ENCODE assay signal across 14 cellular contexts in genomic region chr11:111796696-111797095, GRCh38. TPM values are rescaled to one million over a fixed set of nuclear protein-coding genes. Genes with fewer than 3 reads are reported as not detected.
DNase-seq lines count a peak whose midpoint lies in the region; TF ChIP-seq lines count a peak whose summit lies in the region.
"Had no signal": no experiment of that assay in that cellular context is flagged by ENCODE, and none has a peak within 500 bp of the region (broad histone marks: within the 10 kb centered on the region; RNA-seq: fewer than 3 reads in every experiment).

No MANE protein-coding gene starts in this region.

- H3K4me3 ChIP-seq in parathyroid adenoma (ENCODE audit: low read depth, low read length): no peak overlapping the region
- no peak overlapping the region for H3K4me3 ChIP-seq in esophagus squamous epithelium
- H3K4me3 ChIP-seq: BLaER1, PC-9, psoas muscle, stomach had no signal

- H3K9me3 ChIP-seq in parathyroid adenoma (ENCODE audit: control insufficient read depth, low read length) (no peaks in the 10 kb centered on the region), esophagus squamous epithelium (no peaks in the 10 kb centered on the region)
- H3K9me3 ChIP-seq: psoas muscle had no signal

- H3K9ac ChIP-seq in parathyroid adenoma: no peak overlapping the region
- H3K9ac ChIP-seq: BLaER1 had no signal

- H3K4me2 ChIP-seq in parathyroid adenoma (ENCODE audit: low read length): no peak overlapping the region
- H3K4me2 ChIP-seq: BLaER1, PC-9 had no signal

- no peak for TF ChIP-seq POLR2A in esophagus squamous epithelium (IDR thresholded peaks at IDR 0.05)

- H3K27me3 ChIP-seq in parathyroid adenoma (ENCODE audit: control insufficient read depth, insufficient read depth, low read length) (no peaks in the 10 kb centered on the region), esophagus squamous epithelium (no peaks in the 10 kb centered on the region)
- H3K27me3 ChIP-seq: BLaER1, stomach had no signal

- H3K4me1 ChIP-seq in parathyroid adenoma (peaks cover 3% of the 10 kb centered on the region), esophagus squamous epithelium (peaks cover 0 to 43% (median 0%) of the 10 kb centered on the region in 3 donors)

- H2AFZ ChIP-seq in parathyroid adenoma: no peak overlapping the region
- H2AFZ ChIP-seq: PC-9 had no signal

- DNase-seq in DMS79 treated with DMSO at 0.1 percent for 48 hours (lab: John Stamatoyannopoulos, UW) (peak; percentile 96), MV-4-11 (lab: John Stamatoyannopoulos, UW) (peak; percentile 68), cerebellum (ENCODE audit: low spot score) (peak; percentile 58), activated T-cell treated with anti-CD3 and anti-CD28 coated beads for 4 hours (no peak), esophagus squamous epithelium (lab: John Stamatoyannopoulos, UW) (no peak), SKM-1 treated with dmso at 0.1 percent for 144 hours (lab: John Stamatoyannopoulos, UW; ENCODE audit: unreplicated experiment) (no peak)
- DNase-seq: activated CD4-positive, CD25-positive, alpha-beta regulatory T cell; aorta; KG1; psoas muscle; stomach had no signal

- H3K79me2 ChIP-seq in parathyroid adenoma: no peaks in the 10 kb centered on the region

- WGBS in esophagus squamous epithelium, 2 donors: 41 to 52% methylated on average over 3 of the region's 3 CpGs

- H3K36me3 ChIP-seq in parathyroid adenoma (ENCODE audit: control insufficient read depth, insufficient read depth, low read length) (no peaks in the 10 kb centered on the region), esophagus squamous epithelium (peaks cover 0 to 25% (median 0%) of the 10 kb centered on the region in 3 donors)

- H3K27ac ChIP-seq in parathyroid adenoma (peak overlapping the region; percentile 53), esophagus squamous epithelium (no peak overlapping the region)
- H3K27ac ChIP-seq: BLaER1, PC-9, psoas muscle had no signal

- no peak for TF ChIP-seq CTCF in parathyroid adenoma (IDR thresholded peaks at IDR 0.05)
- no peak for TF ChIP-seq CTCF in esophagus squamous epithelium (IDR thresholded peaks at IDR 0.05)

- intact Hi-C loops in esophagus squamous epithelium (cut with DNase I): no loop called here

RNA-seq across cellular contexts. Expression of gene PPP2R1B, which starts 30.5 kb away (rescaled TPM):
- total RNA-seq in cerebellum (19.5 TPM), esophagus squamous epithelium (10 to 100 TPM; 17.6 to 39.7 (median 27.7) TPM)

Comparison
In these comparisons a context has a peak if more than half of its experiments do, and no peak if none do; other contexts are left out.
1. DNase-seq: peak in DMS79 treated with DMSO at 0.1 percent for 48 hours (single experiment), MV-4-11 (single experiment) and cerebellum (single experiment); none in activated T-cell treated with anti-CD3 and anti-CD28 coated beads for 4 hours (single experiment), esophagus squamous epithelium (single experiment) and SKM-1 treated with dmso at 0.1 percent for 144 hours (single experiment).